ENCODE assay signal across 8 cellular contexts in the genomic region with DNA sequence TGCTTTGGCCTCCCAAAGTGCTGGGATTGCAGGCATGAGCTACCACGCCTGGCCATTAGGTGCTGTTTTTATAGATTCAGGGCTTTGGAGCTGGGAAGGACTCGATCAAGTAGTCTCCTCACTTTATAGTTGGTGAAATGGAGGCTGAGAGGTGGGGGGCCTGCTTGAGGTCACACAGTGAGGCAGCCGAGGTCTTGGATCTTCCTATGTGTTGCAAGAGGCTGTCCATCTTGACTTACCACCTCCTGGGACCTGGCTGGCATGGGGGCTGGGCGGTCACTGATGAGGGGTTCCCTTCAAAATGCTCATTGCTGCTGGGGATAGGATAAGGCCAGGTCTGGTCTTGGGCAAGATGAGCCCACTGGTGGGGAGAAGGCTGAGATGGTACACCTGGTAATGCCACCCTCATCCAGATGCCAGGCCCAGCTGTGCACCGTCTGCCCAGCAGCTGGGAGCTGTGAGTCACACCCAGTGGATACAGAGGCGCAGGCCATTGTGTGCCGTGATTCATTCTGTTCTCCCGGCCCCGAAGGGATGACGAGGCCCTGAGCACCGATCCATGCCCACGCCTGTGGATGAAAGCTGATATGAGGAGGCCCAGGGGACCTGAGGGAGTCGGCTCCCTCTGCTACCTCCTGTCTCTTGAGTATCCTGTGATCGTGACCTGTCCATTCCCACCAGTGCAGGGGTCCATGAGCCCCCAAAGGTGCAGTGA. TPM values are rescaled to one million over a fixed set of nuclear protein-coding genes. Genes with fewer than 3 reads are reported as not detected.
A peak's percentile ranks its signal among the peaks of the same experiment; 100 is the strongest.
DNase-seq lines count a peak whose midpoint lies in the region; ATAC-seq lines count a peak whose summit lies in the region.

No MANE protein-coding gene starts in this region.

- ATAC-seq in HG03175 (IDR thresholded peaks at IDR 0.05; ENCODE audit: unreplicated experiment) (no peak), HG03571 (IDR thresholded peaks at IDR 0.05; ENCODE audit: unreplicated experiment) (no peak)

- H3K27ac ChIP-seq in angular gyrus (ENCODE audit: low read depth, low read length) = peak overlapping the region; percentile 99

- DNase-seq in H4 (ENCODE audit: low spot score) (peak; percentile 95), hypothalamus (lab: John Stamatoyannopoulos, UW) (peak in 35 of 51 donors; percentile 4 to 86 (median 61)), smooth muscle cell of the brain vasculature (ENCODE audit: low read depth, low spot score) (peak; percentile 60)
- DNase-seq in stimulated activated CD4-positive, alpha-beta T cell treated with anti-CD3 and anti-CD28 coated beads, Interleukin-2, amount 100 ng/mL, for 48 hours = no peak
- DNase-seq in stimulated activated naive CD4-positive, alpha-beta T cell treated with Interleukin-2 at 50 U/mL for 16 hours (lab: John Stamatoyannopoulos, UW) = no peak

RNA-seq across cellular contexts. Expression of a gene that starts 10.5 kb away (rescaled TPM):
- total RNA-seq in H4 (2014; rRNA removed; shearing (Covaris generic)) = 18.8 and 26.6 TPM in 2 replicates

RNA-seq across cellular contexts. Expression of a gene that starts 47.9 kb away (rescaled TPM):
- 2,476 and 2,863 TPM in 2 replicates for total RNA-seq in H4 (2014; rRNA removed; shearing (Covaris generic))

Comparison
In these comparisons a context has a peak if more than half of its experiments do, and no peak if none do; other contexts are left out.
1. DNase-seq: peak in H4 (single experiment), hypothalamus (35 of 51) and smooth muscle cell of the brain vasculature (single experiment); none in stimulated activated CD4-positive, alpha-beta T cell treated with anti-CD3 and anti-CD28 coated beads, Interleukin-2, amount 100 ng/mL, for 48 hours (0 of 2) and stimulated activated naive CD4-positive, alpha-beta T cell treated with Interleukin-2 at 50 U/mL for 16 hours (single experiment).